In the genomic region with DNA sequence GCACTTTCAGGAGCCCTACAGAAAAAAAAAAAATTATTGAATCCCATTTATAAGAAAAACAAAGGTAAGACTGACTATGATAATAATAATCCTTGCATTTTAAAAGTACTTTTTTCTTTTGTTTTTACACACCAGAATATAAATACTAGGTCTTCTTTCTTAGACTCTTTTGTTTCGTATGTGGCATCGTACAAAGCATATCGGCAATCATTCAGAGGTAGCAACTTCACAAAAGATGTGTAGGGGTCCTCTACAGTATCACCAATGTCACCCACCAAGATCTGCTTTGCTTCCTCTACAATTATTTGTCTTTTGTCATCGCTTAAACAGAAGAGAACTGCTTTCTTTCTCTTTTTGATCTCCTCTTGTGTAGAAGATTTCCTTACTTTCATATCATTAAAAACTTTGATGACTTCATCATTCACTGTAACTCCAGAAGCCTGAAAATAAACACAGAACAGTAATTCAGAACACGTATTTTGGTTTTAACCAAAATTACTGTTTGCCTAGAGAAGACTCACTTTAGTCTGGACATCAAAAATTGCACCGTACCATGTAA, we compare ENCODE assay signal across 8 cellular contexts. TPM values are rescaled to one million over a fixed set of nuclear protein-coding genes. Genes with fewer than 3 reads are reported as not detected.
DNase-seq lines count a peak whose midpoint lies in the region; ATAC-seq and TF ChIP-seq lines count a peak whose summit lies in the region.

No MANE protein-coding gene starts in this region.

- no peaks in the 10 kb centered on the region for H3K9me2 ChIP-seq in OCI-LY7 (ENCODE audit: insufficient read depth, low read length)

- no peak for ATAC-seq in HG03342 (IDR thresholded peaks at IDR 0.05; ENCODE audit: unreplicated experiment)
- no peak for ATAC-seq in sciatic nerve

- no peaks in the 10 kb centered on the region for H3K9me3 Mint-ChIP-seq in CD4-positive, alpha-beta memory T cell
- H3K9me3 Mint-ChIP-seq in endothelial cell (ENCODE audit: unreplicated experiment) (no peaks in the 10 kb centered on the region), osteocyte (ENCODE audit: unreplicated experiment) (no peaks in the 10 kb centered on the region)

- peaks cover 15 to 27% (median 19%) of the 10 kb centered on the region in 4 donors for H3K4me1 Mint-ChIP-seq in CD4-positive, alpha-beta memory T cell
- H3K4me1 Mint-ChIP-seq in endothelial cell (ENCODE audit: unreplicated experiment) (peaks cover 9% of the 10 kb centered on the region), osteocyte (ENCODE audit: unreplicated experiment) (peaks cover 46% of the 10 kb centered on the region)

- H3K36me3 Mint-ChIP-seq in CD4-positive, alpha-beta memory T cell: peaks cover 0 to 13% of the 10 kb centered on the region in 2 donors
- H3K36me3 Mint-ChIP-seq in endothelial cell (ENCODE audit: low read depth, unreplicated experiment) (no peaks in the 10 kb centered on the region), osteocyte (ENCODE audit: unreplicated experiment) (peaks cover 2% of the 10 kb centered on the region)

- no peaks in the 10 kb centered on the region for H3K9me3 ChIP-seq in CD4-positive, alpha-beta memory T cell (ENCODE audit: control insufficient read depth in 1 of 2, low read length in 2 of 2)
- no peaks in the 10 kb centered on the region for H3K9me3 ChIP-seq in OCI-LY7 (ENCODE audit: low read length)

- H4K20me1 ChIP-seq in OCI-LY7 (ENCODE audit: insufficient read depth, low read length): no peaks in the 10 kb centered on the region

- CTCF ChIA-PET in CD4-positive, alpha-beta memory T cell (lab: Charles Lee; ENCODE audit: partially characterized antibody): interaction anchor here (1.2 to 1.8 kb wide), 4 partner anchors 10 to 40 kb away, joined by 4 to 6 read pairs (median 6); no protein-coding TSS in a partner anchor
- CTCF ChIA-PET in OCI-LY7 (lab: Charles Lee; ENCODE audit: unreplicated experiment): interaction anchor here (0.7 kb wide), 1 partner anchor 10 kb away, joined by 3 read pairs; no protein-coding TSS in a partner anchor

- H3K4me3 Mint-ChIP-seq in CD4-positive, alpha-beta memory T cell: peak overlapping the region; percentile 88 to 95 (median 93)
- H3K4me3 Mint-ChIP-seq in endothelial cell (ENCODE audit: unreplicated experiment): peak overlapping the region; percentile 96
- H3K4me3 Mint-ChIP-seq in osteocyte (ENCODE audit: unreplicated experiment): peak overlapping the region; percentile 86

- H2AFZ ChIP-seq in OCI-LY7 (ENCODE audit: low read length): peak overlapping the region; percentile 31; the same call in 1 of the 2 replicates

- H3K79me2 ChIP-seq in OCI-LY7 (ENCODE audit: insufficient read depth, low read depth, low read length): peaks cover 50% of the 10 kb centered on the region

- TF ChIP-seq CTCF in OCI-LY7 (conservative IDR thresholded peaks at IDR 0.05; ENCODE audit: low read length): no peak
- no peak for TF ChIP-seq CTCF in endothelial cell (IDR thresholded peaks at IDR 0.05; ENCODE audit: unreplicated experiment)
- TF ChIP-seq CTCF in osteocyte (IDR thresholded peaks at IDR 0.05): no peak

- H3K27me3 ChIP-seq in CD4-positive, alpha-beta memory T cell (ENCODE audit: insufficient read depth, low read length): no peaks in the 10 kb centered on the region

- H3K27ac ChIP-seq in CD4-positive, alpha-beta memory T cell (ENCODE audit: low read depth, low read length): peak overlapping the region; percentile 83
- peak overlapping the region; percentile 87 for H3K27ac ChIP-seq in OCI-LY7 (ENCODE audit: low read depth, low read length, poor library complexity, severe bottlenecking)

- intact Hi-C loops in CD4-positive, alpha-beta memory T cell (cut with micrococcal nuclease): loop anchor here (5.0 kb wide), 1 partner anchor 46 kb away; no protein-coding TSS in a partner anchor
- intact Hi-C loops in OCI-LY7 (cut with micrococcal nuclease; ENCODE audit: unreplicated experiment) (loop anchor here (5.0 kb wide), 4 partner anchors 159 to 579 kb away; partner anchors contain the start of genes PPP2R3C, PRORP, PSMA6 and SRP54), sciatic nerve (cut with DNase I) (no loop called here)

- H3K4me2 ChIP-seq in OCI-LY7 (ENCODE audit: low read length): peak overlapping the region; percentile 94

- no peak for DNase-seq in CD4-positive, alpha-beta memory T cell
- no peak for DNase-seq in OCI-LY7 (ENCODE audit: low spot score)
- no peak for DNase-seq in endothelial cell (ENCODE audit: low spot score)
- no peak for DNase-seq in osteocyte (ENCODE audit: extremely low spot score, unreplicated experiment)
- DNase-seq in amniotic stem cell (lab: John Stamatoyannopoulos, UW): no peak
- DNase-seq in midbrain (lab: John Stamatoyannopoulos, UW): no peak
- DNase-seq in sciatic nerve (ENCODE audit: low spot score): no peak

- peak overlapping the region; percentile 92 to 96 (median 94) for H3K27ac Mint-ChIP-seq in CD4-positive, alpha-beta memory T cell
- H3K27ac Mint-ChIP-seq in endothelial cell (ENCODE audit: unreplicated experiment) (peak overlapping the region; percentile 87), osteocyte (ENCODE audit: unreplicated experiment) (peak overlapping the region; percentile 91)

- H3K4me3 ChIP-seq in CD4-positive, alpha-beta memory T cell (ENCODE audit: low read length in 2 of 2): peak overlapping the region in 1 of 2 donors; percentile 65
- H3K4me3 ChIP-seq in OCI-LY7 (ENCODE audit: low read depth, low read length, poor library complexity, severe bottlenecking): peak overlapping the region; percentile 92

- H3K36me3 ChIP-seq in CD4-positive, alpha-beta memory T cell (ENCODE audit: insufficient read depth, low read length): no peaks in the 10 kb centered on the region
- peaks cover 44% of the 10 kb centered on the region for H3K36me3 ChIP-seq in OCI-LY7 (ENCODE audit: insufficient read depth, low read length)

- H3K4me1 ChIP-seq in CD4-positive, alpha-beta memory T cell (ENCODE audit: insufficient read depth, low read length): peaks cover 28% of the 10 kb centered on the region
- H3K4me1 ChIP-seq in OCI-LY7 (ENCODE audit: insufficient read depth, low read length, poor library complexity, severe bottlenecking): peaks cover 57% of the 10 kb centered on the region

- no TSS peak for BruUV-seq in OCI-LY7 (replicated peaks; lab: Mats Ljungman, UMichigan)

- POLR2A ChIA-PET in CD4-positive, alpha-beta memory T cell (lab: Charles Lee; ENCODE audit: partially characterized antibody): interaction anchor here (0.9 to 3.1 kb wide), 8 partner anchors 10 to 692 kb away, joined by 3 to 14 read pairs (median 4); partner anchors contain the start of genes NFKBIA, PPP2R3C and SNX6
- POLR2A ChIA-PET in OCI-LY7 (lab: Charles Lee): interaction anchor here (0.7 to 1.9 kb wide), 5 partner anchors 41 to 609 kb away, joined by 3 to 4 read pairs (median 3); partner anchors contain the start of genes FAM177A1, PPP2R3C and PRORP

- no peaks in the 10 kb centered on the region for H3K27me3 Mint-ChIP-seq in CD4-positive, alpha-beta memory T cell
- H3K27me3 Mint-ChIP-seq in endothelial cell (ENCODE audit: unreplicated experiment) (peaks cover 4% of the 10 kb centered on the region), osteocyte (ENCODE audit: unreplicated experiment) (no peaks in the 10 kb centered on the region)

RNA-seq across cellular contexts. Expression of gene CFL2, which starts 1.2 kb away (rescaled TPM):
- total RNA-seq in CD4-positive, alpha-beta memory T cell: 10 to 100 TPM; 12.3 to 12.6 TPM
- 10 to 100 TPM; 10.4 to 14.2 TPM for polyA plus RNA-seq in CD4-positive, alpha-beta memory T cell
- 7.1 and 19.6 TPM in 2 replicates for total RNA-seq in OCI-LY7 (2014; rRNA removed; shearing (Covaris generic))
- total RNA-seq in OCI-LY7 (2022) (24.7 and 30.8 TPM in 2 replicates), endothelial cell (ENCODE audit: unreplicated experiment) (27.8 TPM), osteocyte (42.0 and 47.0 TPM in 2 replicates), sciatic nerve (101 TPM)
